In genomic region chr1:56441586-56441985, GRCh38 we compare ENCODE assay signal across 31 cellular contexts.
"Had no signal": no experiment of that assay in that cellular context is flagged by ENCODE, and none has a peak within 500 bp of the region (broad histone marks: within the 10 kb centered on the region; RNA-seq: fewer than 3 reads in every experiment).

No MANE protein-coding gene starts in this region.

- ATAC-seq: left colon; left lung; lower lobe of right lung; natural killer cell treated with Interleukin-12 subunit alpha and Interleukin-12 subunit beta and Interleukin-15 and Interleukin-18, amount 100 ng/mL, for 72 hours; pancreas; right cardiac atrium; sciatic nerve; stimulated activated naive B cell treated with anti-CD40 and anti-IgM and Interleukin-4, amounts not matched to agents 10 μg/mL and 1 μg/mL and 100 μg/mL, for 72 hours; stimulated activated naive CD8-positive, alpha-beta T cell treated with anti-CD3 and anti-CD28 coated beads, Interleukin-15, Interleukin-2, amounts not matched to agents 100 U/mL and 50 U/mL, for 24 hours had no signal

- H3K4me1 Mint-ChIP-seq: immature natural killer cell had no signal

- DNase-seq: hypothalamus; immature natural killer cell; kidney; left colon; left lung; lower lobe of right lung; mammary epithelial cell; mesendoderm; naive B cell; nucleus accumbens; pancreas; posterior cingulate gyrus; retina; right cardiac atrium; stimulated activated CD4-positive, alpha-beta T cell treated with anti-CD3 and anti-CD28 coated beads, Interleukin-12 subunit alpha, Interleukin-12 subunit beta, amount 100 ng/mL, for 4 hours; stimulated activated CD4-positive, alpha-beta T cell treated with anti-CD3 and anti-CD28 coated beads, Interleukin-15, amount 100 ng/mL, for 24 hours; stimulated activated CD4-positive, alpha-beta T cell treated with anti-CD3 and anti-CD28 coated beads, Interleukin-2, amount 100 ng/mL, for 24 hours; stimulated activated CD4-positive, alpha-beta T cell treated with anti-CD3 and anti-CD28 coated beads, Interleukin-4, amount 100 ng/mL, for 1 hour; stimulated activated naive B cell treated with anti-CD40 and anti-IgM and Interleukin-4, amounts not matched to agents 10 μg/mL and 1 μg/mL and 100 μg/mL, for 72 hours; stimulated activated naive CD8-positive, alpha-beta T cell treated with anti-CD3 and anti-CD28 coated beads, Interleukin-15, Interleukin-2, amounts not matched to agents 100 U/mL and 50 U/mL, for 24 hours; stomach; testis; thyroid gland; transverse colon; upper lobe of left lung had no signal

- H3K4me3 ChIP-seq: left lung, lower lobe of right lung, pancreas, prostate gland, skin epidermis, stomach, testis, thyroid gland, transverse colon, upper lobe of left lung, vagina had no signal

- H3K9me3 ChIP-seq: left lung, lower lobe of right lung, pancreas, prostate gland, stomach, testis, thyroid gland, transverse colon, upper lobe of left lung, vagina had no signal

- H3K9me3 Mint-ChIP-seq: mesothelial cell of epicardium; naive B cell; natural killer cell treated with Interleukin-12 subunit alpha and Interleukin-12 subunit beta and Interleukin-15 and Interleukin-18, amount 100 ng/mL, for 72 hours; stimulated activated naive B cell treated with anti-CD40 and anti-IgM and Interleukin-4, amounts not matched to agents 10 μg/mL and 1 μg/mL and 100 μg/mL, for 72 hours had no signal

- H3K27me3 ChIP-seq: left lung, pancreas, stomach, testis, thyroid gland, transverse colon, upper lobe of left lung, vagina had no signal

- H3K36me3 Mint-ChIP-seq: immature natural killer cell; mesothelial cell of epicardium; naive B cell; natural killer cell treated with Interleukin-12 subunit alpha and Interleukin-12 subunit beta and Interleukin-15 and Interleukin-18, amount 100 ng/mL, for 72 hours; stimulated activated naive B cell treated with anti-CD40 and anti-IgM and Interleukin-4, amounts not matched to agents 10 μg/mL and 1 μg/mL and 100 μg/mL, for 72 hours had no signal

- H3K27ac Mint-ChIP-seq: immature natural killer cell; mesothelial cell of epicardium; natural killer cell treated with Interleukin-12 subunit alpha and Interleukin-12 subunit beta and Interleukin-15 and Interleukin-18, amount 100 ng/mL, for 72 hours; stimulated activated naive B cell treated with anti-CD40 and anti-IgM and Interleukin-4, amounts not matched to agents 10 μg/mL and 1 μg/mL and 100 μg/mL, for 72 hours had no signal

- H3K4me1 ChIP-seq: pancreas, prostate gland had no signal

- H3K36me3 ChIP-seq: left lung, lower lobe of right lung, pancreas, prostate gland, stomach, thyroid gland, transverse colon, upper lobe of left lung, vagina had no signal

- H3K4me3 Mint-ChIP-seq: immature natural killer cell; mesothelial cell of epicardium; natural killer cell treated with Interleukin-12 subunit alpha and Interleukin-12 subunit beta and Interleukin-15 and Interleukin-18, amount 100 ng/mL, for 72 hours; stimulated activated naive B cell treated with anti-CD40 and anti-IgM and Interleukin-4, amounts not matched to agents 10 μg/mL and 1 μg/mL and 100 μg/mL, for 72 hours had no signal

- H3K27me3 Mint-ChIP-seq: naive B cell; natural killer cell treated with Interleukin-12 subunit alpha and Interleukin-12 subunit beta and Interleukin-15 and Interleukin-18, amount 100 ng/mL, for 72 hours; stimulated activated naive B cell treated with anti-CD40 and anti-IgM and Interleukin-4, amounts not matched to agents 10 μg/mL and 1 μg/mL and 100 μg/mL, for 72 hours had no signal

- H3K27ac ChIP-seq: left lung, lower lobe of right lung, pancreas, prostate gland, skin epidermis, stomach, testis, thyroid gland, transverse colon, upper lobe of left lung, vagina had no signal
